ENCODE assay signal across 18 cellular contexts in genomic region chr3:104428526-104428925, GRCh38.
"Had no signal": no experiment of that assay in that cellular context is flagged by ENCODE, and none has a peak within 500 bp of the region (broad histone marks: within the 10 kb centered on the region; RNA-seq: fewer than 3 reads in every experiment).

No MANE protein-coding gene starts in this region.

- H3K27me3 ChIP-seq: colonic mucosa, foreskin keratinocyte, heart left ventricle, right lobe of liver, testis, tibial nerve had no signal

- H3K9me3 ChIP-seq: colonic mucosa, prostate gland, right lobe of liver, testis had no signal

- DNase-seq: colonic mucosa; dermis blood vessel endothelial cell; foreskin keratinocyte; heart left ventricle; hippocampal formation; left colon; left ventricle myocardium superior; naive thymus-derived CD4-positive, alpha-beta T cell; nephron progenitor cell; right lobe of liver; stimulated activated CD4-positive, alpha-beta T cell treated with anti-CD3 and anti-CD28 coated beads, Interleukin-4, amount 100 ng/mL, for 1 hour; stimulated activated naive B cell treated with anti-CD40 and anti-IgM and Interleukin-4, amounts not matched to agents 10 μg/mL and 1 μg/mL and 100 μg/mL, for 72 hours; stimulated activated naive CD8-positive, alpha-beta T cell treated with anti-CD3 and anti-CD28 coated beads, Interleukin-15, amount 100 ng/mL, for 72 hours; testis had no signal

- H3K4me3 Mint-ChIP-seq: naive thymus-derived CD4-positive, alpha-beta T cell; nephron progenitor cell; stimulated activated naive B cell treated with anti-CD40 and anti-IgM and Interleukin-4, amounts not matched to agents 10 μg/mL and 1 μg/mL and 100 μg/mL, for 72 hours; stimulated activated naive CD8-positive, alpha-beta T cell treated with anti-CD3 and anti-CD28 coated beads, Interleukin-15, amount 100 ng/mL, for 72 hours had no signal

- H3K27ac Mint-ChIP-seq: naive thymus-derived CD4-positive, alpha-beta T cell; nephron progenitor cell; stimulated activated naive B cell treated with anti-CD40 and anti-IgM and Interleukin-4, amounts not matched to agents 10 μg/mL and 1 μg/mL and 100 μg/mL, for 72 hours had no signal

- H3K9me3 Mint-ChIP-seq: stimulated activated naive B cell treated with anti-CD40 and anti-IgM and Interleukin-4, amounts not matched to agents 10 μg/mL and 1 μg/mL and 100 μg/mL, for 72 hours; stimulated activated naive CD8-positive, alpha-beta T cell treated with anti-CD3 and anti-CD28 coated beads, Interleukin-15, amount 100 ng/mL, for 72 hours had no signal

- H3K27me3 Mint-ChIP-seq: naive thymus-derived CD4-positive, alpha-beta T cell; stimulated activated naive B cell treated with anti-CD40 and anti-IgM and Interleukin-4, amounts not matched to agents 10 μg/mL and 1 μg/mL and 100 μg/mL, for 72 hours; stimulated activated naive CD8-positive, alpha-beta T cell treated with anti-CD3 and anti-CD28 coated beads, Interleukin-15, amount 100 ng/mL, for 72 hours had no signal

- H3K27ac ChIP-seq: colonic mucosa, foreskin keratinocyte, heart left ventricle, parathyroid adenoma, prostate gland, right lobe of liver, testis, tibial nerve had no signal

- H3K4me3 ChIP-seq: colonic mucosa, heart left ventricle, lung, prostate gland, right lobe of liver, testis, tibial nerve had no signal

- H3K4me1 Mint-ChIP-seq: naive thymus-derived CD4-positive, alpha-beta T cell; stimulated activated naive CD8-positive, alpha-beta T cell treated with anti-CD3 and anti-CD28 coated beads, Interleukin-15, amount 100 ng/mL, for 72 hours had no signal

- H3K36me3 ChIP-seq: colonic mucosa, heart left ventricle, prostate gland, right lobe of liver, tibial nerve had no signal

- H3K36me3 Mint-ChIP-seq: naive thymus-derived CD4-positive, alpha-beta T cell; stimulated activated naive B cell treated with anti-CD40 and anti-IgM and Interleukin-4, amounts not matched to agents 10 μg/mL and 1 μg/mL and 100 μg/mL, for 72 hours had no signal

- H3K4me1 ChIP-seq: colonic mucosa, foreskin keratinocyte, heart left ventricle, parathyroid adenoma, prostate gland, right lobe of liver, tibial nerve had no signal

- ATAC-seq: foreskin keratinocyte; heart left ventricle; left colon; left ventricle myocardium superior; naive thymus-derived CD4-positive, alpha-beta T cell; right lobe of liver; stimulated activated naive B cell treated with anti-CD40 and anti-IgM and Interleukin-4, amounts not matched to agents 10 μg/mL and 1 μg/mL and 100 μg/mL, for 72 hours; stimulated activated naive CD8-positive, alpha-beta T cell treated with anti-CD3 and anti-CD28 coated beads, Interleukin-15, amount 100 ng/mL, for 72 hours had no signal
